In the genomic region with DNA sequence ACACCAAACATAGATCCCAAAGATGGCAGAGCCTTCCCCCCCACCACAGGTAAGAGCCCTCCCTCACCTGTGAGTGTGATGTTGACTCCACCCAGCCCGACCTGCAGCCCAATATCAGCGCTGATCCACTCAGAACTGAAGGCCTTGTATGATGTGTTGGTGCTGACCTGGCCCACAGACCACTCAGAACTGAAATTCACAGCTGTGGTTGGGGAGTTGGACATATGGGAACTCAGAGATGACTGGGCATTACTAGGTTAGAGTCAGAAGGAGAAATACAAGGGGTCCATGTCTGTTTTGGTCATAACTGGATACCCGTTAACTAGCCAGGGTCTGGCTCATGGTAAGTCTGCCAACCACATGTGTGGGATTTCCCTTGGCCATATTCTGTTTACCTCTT, we compare ENCODE assay signal across 31 cellular contexts. TPM values are rescaled to one million over a fixed set of nuclear protein-coding genes. Genes with fewer than 3 reads are reported as not detected.
"Had no signal": no experiment of that assay in that cellular context is flagged by ENCODE, and none has a peak within 500 bp of the region (broad histone marks: within the 10 kb centered on the region; RNA-seq: fewer than 3 reads in every experiment).

No MANE protein-coding gene starts in this region.

- H3K4me1 ChIP-seq: parathyroid adenoma, prostate gland had no signal

- H3K4me1 Mint-ChIP-seq: endodermal cell had no signal

- H3K36me3 Mint-ChIP-seq: natural killer cell; stimulated activated memory B cell treated with anti-CD40 and anti-IgM and Interleukin-4, amounts not matched to agents 10 μg/mL and 1 μg/mL and 100 μg/mL, for 72 hours had no signal

- H3K27me3 ChIP-seq: testis had no signal

- H3K27ac Mint-ChIP-seq: dendritic cell treated with granulocyte-macrophage colony-stimulating factor and Interleukin-4, amounts not matched to agents 40 ng/mL and 50 ng/mL, for 4 days; endodermal cell; natural killer cell; stimulated activated memory B cell treated with anti-CD40 and anti-IgM and Interleukin-4, amounts not matched to agents 10 μg/mL and 1 μg/mL and 100 μg/mL, for 72 hours had no signal

- H3K9me3 ChIP-seq: colonic mucosa, gastrocnemius medialis, neutrophil, prostate gland, right atrium auricular region, sigmoid colon, testis, tibial nerve, upper lobe of left lung had no signal

- H3K9me3 Mint-ChIP-seq: dendritic cell treated with granulocyte-macrophage colony-stimulating factor and Interleukin-4, amounts not matched to agents 40 ng/mL and 50 ng/mL, for 4 days; natural killer cell; stimulated activated memory B cell treated with anti-CD40 and anti-IgM and Interleukin-4, amounts not matched to agents 10 μg/mL and 1 μg/mL and 100 μg/mL, for 72 hours had no signal

- DNase-seq: colonic mucosa; effector CD8-positive, alpha-beta T cell; endodermal cell; gastrocnemius medialis; head of caudate nucleus; natural killer cell; sigmoid colon; stimulated activated CD4-positive, alpha-beta T cell treated with anti-CD3 and anti-CD28 coated beads, Interleukin-2, amount 100 ng/mL, for 24 hours; stimulated activated CD4-positive, alpha-beta T cell treated with anti-CD3 and anti-CD28 coated beads, Interleukin-4, amount 100 ng/mL, for 24 hours; stimulated activated naive CD8-positive, alpha-beta T cell treated with anti-CD3 and anti-CD28 coated beads, Interleukin-15, Interleukin-2, amounts not matched to agents 100 U/mL and 50 U/mL, for 24 hours; substantia nigra; testis; upper lobe of left lung had no signal

- FAIRE-seq: keratinocyte, urothelium cell line had no signal

- H3K36me3 ChIP-seq: colonic mucosa, gastrocnemius medialis, neutrophil, prostate gland, right atrium auricular region, sigmoid colon, tibial nerve had no signal

- H3K9ac ChIP-seq: parathyroid adenoma had no signal

- ATAC-seq: esophagus mucosa; gastrocnemius medialis; left lobe of liver; natural killer cell; stimulated activated memory B cell treated with anti-CD40 and anti-IgM and Interleukin-4, amounts not matched to agents 10 μg/mL and 1 μg/mL and 100 μg/mL, for 72 hours; stimulated activated naive CD8-positive, alpha-beta T cell treated with anti-CD3 and anti-CD28 coated beads, Interleukin-15, Interleukin-2, amounts not matched to agents 100 U/mL and 50 U/mL, for 24 hours had no signal

- H3K4me3 Mint-ChIP-seq: dendritic cell treated with granulocyte-macrophage colony-stimulating factor and Interleukin-4, amounts not matched to agents 40 ng/mL and 50 ng/mL, for 4 days; endodermal cell; natural killer cell; stimulated activated memory B cell treated with anti-CD40 and anti-IgM and Interleukin-4, amounts not matched to agents 10 μg/mL and 1 μg/mL and 100 μg/mL, for 72 hours had no signal

- H3K4me3 ChIP-seq: colonic mucosa, gastrocnemius medialis, prostate gland, right atrium auricular region, sigmoid colon, testis, tibial nerve, upper lobe of left lung had no signal

- H3K27ac ChIP-seq: colonic mucosa, gastrocnemius medialis, neutrophil, parathyroid adenoma, prostate gland, right atrium auricular region, sigmoid colon, testis, tibial nerve, upper lobe of left lung had no signal

RNA-seq across cellular contexts. Expression of a gene that starts 6.9 kb away (rescaled TPM):
- total RNA-seq: chondrocyte, endodermal cell, gastrocnemius medialis, glomerular endothelial cell, left lobe of liver, liver, mesenteric fat pad, natural killer cell, omental fat pad, prostate gland, right atrium auricular region, skeletal muscle tissue, tibial nerve had no signal
- polyA plus RNA-seq: keratinocyte, neural cell had no signal

RNA-seq across cellular contexts. Expression of a gene that starts 7.0 kb away (rescaled TPM):
- total RNA-seq: chondrocyte, gastrocnemius medialis, glomerular endothelial cell had no signal
- polyA plus RNA-seq: neural cell had no signal

RNA-seq across cellular contexts. Expression of a gene that starts 8.7 kb away (rescaled TPM):
- total RNA-seq: gastrocnemius medialis, glomerular endothelial cell, left lobe of liver, liver, skeletal muscle tissue had no signal
- polyA plus RNA-seq: neural cell had no signal

RNA-seq across cellular contexts. Expression of a gene that starts 8.8 kb away (rescaled TPM):
- total RNA-seq: chondrocyte, glomerular endothelial cell had no signal
- polyA plus RNA-seq: neural cell had no signal
